In genomic region chr2:72778410-72778809, GRCh38 we compare ENCODE assay signal across 1 cellular context.
TF ChIP-seq lines count a peak whose summit lies in the region.

No MANE protein-coding gene starts in this region.

TF ChIP-seq in WTC11, 78 proteins besides CTCF, POLR2A, EP300 and RAD21 (continued from another document):
- no peak for TF ChIP-seq NR2C2 (CRISPR knock-in tag; IDR thresholded peaks at IDR 0.05)
- no peak for TF ChIP-seq ZMAT4 (CRISPR knock-in tag; IDR thresholded peaks at IDR 0.05)
